29 cellular contexts compared by ENCODE assay signal in the genomic region with DNA sequence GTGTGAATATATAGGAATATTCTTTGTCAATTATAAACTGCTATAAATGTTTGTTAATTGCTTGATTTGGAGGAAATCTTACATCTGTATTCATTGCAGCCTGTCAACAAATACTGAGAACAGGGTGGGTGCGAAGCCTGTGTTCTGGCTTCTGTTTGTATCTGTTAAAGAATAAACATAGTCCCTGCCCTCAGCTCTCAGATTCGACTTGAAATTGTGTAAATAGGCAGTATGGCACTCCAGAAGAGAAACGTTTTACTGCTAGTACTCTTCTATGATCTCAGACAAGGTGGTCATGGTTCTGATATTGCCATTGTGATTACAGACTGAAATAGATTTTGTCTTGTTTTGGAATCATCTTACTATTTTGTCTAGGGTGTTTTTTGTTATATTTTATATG.
"Had no signal": no experiment of that assay in that cellular context is flagged by ENCODE, and none has a peak within 500 bp of the region (broad histone marks: within the 10 kb centered on the region; RNA-seq: fewer than 3 reads in every experiment).

No MANE protein-coding gene starts in this region.

- H3K27ac ChIP-seq: brain microvascular endothelial cell, SJCRH30, SK-N-MC had no signal

- H3K4me3 ChIP-seq: SJCRH30, SK-N-MC had no signal

- DNase-seq: activated CD4-positive, alpha-beta T cell treated with anti-CD3 and anti-CD28 coated beads, Interleukin-2, amount 10 ng/mL, durations not matched to agents 24 days and 14 days; activated CD4-positive, alpha-beta T cell treated with anti-CD3 and anti-CD28 coated beads, Interleukin-2, amount 50 U/mL, for 4 hours; activated CD8-positive, alpha-beta T cell treated with anti-CD3 and anti-CD28 coated beads for 36 hours; activated effector memory CD4-positive, alpha-beta T cell treated with anti-CD3 and anti-CD28 coated beads, Interleukin-2, amount 50 U/mL, for 16 hours; activated naive CD4-positive, alpha-beta T cell; activated naive CD4-positive, alpha-beta T cell treated with anti-CD3 and anti-CD28 coated beads, Interleukin-2, amount 50 U/mL, for 16 hours; activated naive CD8-positive, alpha-beta T cell treated with anti-CD3 and anti-CD28 coated beads for 36 hours; activated T-cell treated with anti-CD3 and anti-CD28 coated beads, Interleukin-2, amount 50 U/mL, for 1 hour; activated T-cell treated with anti-CD3 and anti-CD28 coated beads, Interleukin-2, amount 50 U/mL, for 72 hours; amniotic stem cell; aorta; brain microvascular endothelial cell; central memory CD4-positive, alpha-beta T cell; NCI-H1092 treated with DMSO at 0.1 percent for 48 hours; NCI-H1417; NCI-H146; NCI-H187; NCI-H2029 treated with DMSO at 0.1 percent for 48 hours; NCI-H2107; NCI-H2171; NCI-H524; NCI-H69; NCI-H82; SHP77; SJCRH30; T1000 had no signal

- H3K36me3 ChIP-seq: brain microvascular endothelial cell, SJCRH30 had no signal

- H3K27me3 ChIP-seq: brain microvascular endothelial cell, SJCRH30 had no signal

- H3K9me3 ChIP-seq: SJCRH30 had no signal

- ATAC-seq: activated CD8-positive, alpha-beta T cell treated with anti-CD3 and anti-CD28 coated beads for 36 hours; activated T-cell treated with anti-CD3 and anti-CD28 coated beads, Interleukin-2, amount 50 U/mL, for 72 hours; activated T-helper 17 cell treated with anti-CD3 and anti-CD28 coated beads, Interleukin-2, amount 50 U/mL, for 72 hours; Panc1 had no signal
